Comparison of ENCODE assay signal across 18 cellular contexts in the genomic region with DNA sequence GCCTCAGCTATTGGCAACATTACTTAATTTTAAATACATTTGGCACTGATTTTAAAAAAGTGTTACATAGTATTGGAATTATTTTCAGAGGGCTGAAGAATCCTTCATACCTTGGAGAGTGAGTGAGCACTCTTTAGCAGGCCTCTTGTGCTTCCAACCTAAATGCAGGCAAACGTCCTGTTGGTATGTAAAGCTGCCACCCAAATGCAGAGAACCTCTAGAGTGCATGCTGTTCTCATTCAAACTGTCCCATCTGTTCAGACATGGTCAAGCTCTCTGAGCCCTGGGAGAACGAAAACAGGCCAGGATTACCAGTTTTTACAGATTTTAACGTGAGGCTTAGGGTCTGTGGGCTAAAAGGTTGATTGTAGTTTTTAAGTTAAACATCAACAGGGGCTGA.
"Had no signal": no experiment of that assay in that cellular context is flagged by ENCODE, and none has a peak within 500 bp of the region (broad histone marks: within the 10 kb centered on the region; RNA-seq: fewer than 3 reads in every experiment).

No MANE protein-coding gene starts in this region.

- H3K27me3 ChIP-seq: hepatocyte, tibial artery, uterus had no signal

- H2AFZ ChIP-seq: hepatocyte had no signal

- H3K4me2 ChIP-seq: hepatocyte had no signal

- H3K27ac Mint-ChIP-seq: activated naive CD8-positive, alpha-beta T cell treated with anti-CD3 and anti-CD28 coated beads, Interleukin-2, amount 10 ng/mL, durations not matched to agents 7 days and 5 days; dendritic cell treated with granulocyte-macrophage colony-stimulating factor and Interleukin-4, amounts not matched to agents 40 ng/mL and 50 ng/mL, for 4 days; stimulated activated naive B cell treated with anti-CD40 and anti-IgM and Interleukin-4, amounts not matched to agents 10 μg/mL and 1 μg/mL and 100 μg/mL, for 72 hours; T-cell had no signal

- H3K4me1 Mint-ChIP-seq: activated naive CD8-positive, alpha-beta T cell treated with anti-CD3 and anti-CD28 coated beads, Interleukin-2, amount 10 ng/mL, durations not matched to agents 7 days and 5 days; stimulated activated naive B cell treated with anti-CD40 and anti-IgM and Interleukin-4, amounts not matched to agents 10 μg/mL and 1 μg/mL and 100 μg/mL, for 72 hours; T-cell had no signal

- ATAC-seq: stimulated activated naive B cell treated with anti-CD40 and anti-IgM and Interleukin-4, amounts not matched to agents 10 μg/mL and 1 μg/mL and 100 μg/mL, for 72 hours; T-cell had no signal

- H3K27me3 Mint-ChIP-seq: activated naive CD8-positive, alpha-beta T cell treated with anti-CD3 and anti-CD28 coated beads, Interleukin-2, amount 10 ng/mL, durations not matched to agents 7 days and 5 days; dendritic cell treated with granulocyte-macrophage colony-stimulating factor and Interleukin-4, amounts not matched to agents 40 ng/mL and 50 ng/mL, for 4 days; stimulated activated naive B cell treated with anti-CD40 and anti-IgM and Interleukin-4, amounts not matched to agents 10 μg/mL and 1 μg/mL and 100 μg/mL, for 72 hours; T-cell had no signal

- H3K36me3 ChIP-seq: tibial artery, uterus had no signal

- H3K27ac ChIP-seq: hepatocyte, tibial artery, uterus had no signal

- H3K36me3 Mint-ChIP-seq: activated naive CD8-positive, alpha-beta T cell treated with anti-CD3 and anti-CD28 coated beads, Interleukin-2, amount 10 ng/mL, durations not matched to agents 7 days and 5 days; stimulated activated naive B cell treated with anti-CD40 and anti-IgM and Interleukin-4, amounts not matched to agents 10 μg/mL and 1 μg/mL and 100 μg/mL, for 72 hours; T-cell had no signal

- H3K9me3 ChIP-seq: tibial artery, uterus had no signal

- H3K79me2 ChIP-seq: hepatocyte had no signal

- H3K4me1 ChIP-seq: uterus had no signal

- H3K4me3 Mint-ChIP-seq: activated naive CD8-positive, alpha-beta T cell treated with anti-CD3 and anti-CD28 coated beads, Interleukin-2, amount 10 ng/mL, durations not matched to agents 7 days and 5 days; dendritic cell treated with granulocyte-macrophage colony-stimulating factor and Interleukin-4, amounts not matched to agents 40 ng/mL and 50 ng/mL, for 4 days; stimulated activated naive B cell treated with anti-CD40 and anti-IgM and Interleukin-4, amounts not matched to agents 10 μg/mL and 1 μg/mL and 100 μg/mL, for 72 hours; T-cell had no signal

- H3K4me3 ChIP-seq: hepatocyte, lung, tibial artery, uterus had no signal

- DNase-seq: activated CD4-positive, alpha-beta T cell treated with anti-CD3 and anti-CD28 coated beads, Interleukin-2, amount 50 U/mL, for 4 hours; activated CD4-positive, CD25-positive, alpha-beta regulatory T cell treated with anti-CD3 and anti-CD28 coated beads, Interleukin-2, amount 50 U/mL, for 72 hours; activated naive CD4-positive, alpha-beta T cell; activated naive CD8-positive, alpha-beta T cell treated with anti-CD3 and anti-CD28 coated beads, Interleukin-2, amount 10 ng/mL, durations not matched to agents 7 days and 5 days; activated T-cell treated with anti-CD3 and anti-CD28 coated beads for 4 hours; erythroblast; nucleus accumbens; posterior cingulate gyrus; retina; stimulated activated CD4-positive, alpha-beta T cell treated with anti-CD3 and anti-CD28 coated beads, Interleukin-2, amount 100 ng/mL, for 48 hours; stimulated activated naive B cell treated with anti-CD40 and anti-IgM and Interleukin-4, amounts not matched to agents 10 μg/mL and 1 μg/mL and 100 μg/mL, for 72 hours; T-cell; T-helper 9 cell; tibial artery; uterus had no signal

- H3K9me3 Mint-ChIP-seq: activated naive CD8-positive, alpha-beta T cell treated with anti-CD3 and anti-CD28 coated beads, Interleukin-2, amount 10 ng/mL, durations not matched to agents 7 days and 5 days had no signal
